Comparison of ENCODE assay signal across 1 cellular context in genomic region chr11:108008656-108009496, GRCh38.
TF ChIP-seq lines count a peak whose summit lies in the region.

Gene CUL5 (plus strand): TSS chr11:108008898. CDS start chr11:108009349, 451 bp downstream.

TF ChIP-seq in A549, 52 proteins besides CTCF, POLR2A, EP300 and RAD21 (continued from another document):
- TF ChIP-seq USF2 (IDR thresholded peaks at IDR 0.05) (peak; percentile 95), ZFP36 (IDR thresholded peaks at IDR 0.05; ENCODE audit: borderline replicate concordance, partially characterized antibody) (no peak), E2F6 (IDR thresholded peaks at IDR 0.05; ENCODE audit: borderline replicate concordance, low read depth) (no peak), BCL3 (IDR thresholded peaks at IDR 0.05) (0 out of 3 replicates have a peak, but pooled peaks have one; percentile 44), HOXA7 (CRISPR knock-in tag; IDR thresholded peaks at IDR 0.05) (no peak), HEYL (CRISPR knock-in tag; IDR thresholded peaks at IDR 0.05) (0 out of 2 replicates have a peak, but pooled peaks have one; percentile 26), ZC3H11A (IDR thresholded peaks at IDR 0.05) (no peak), PHF8 (IDR thresholded peaks at IDR 0.05; ENCODE audit: borderline replicate concordance, low read depth) (peak; percentile 100), SREBF2 (IDR thresholded peaks at IDR 0.05) (no peak), KDM5A (IDR thresholded peaks at IDR 0.05) (no peak; the same call in 1 of the 2 replicates), CBX8 (IDR thresholded peaks at IDR 0.05) (peak; percentile 59; the same call in 1 of the 2 replicates), EHF (CRISPR knock-in tag; IDR thresholded peaks at IDR 0.05) (no peak), CBX2 (IDR thresholded peaks at IDR 0.05; ENCODE audit: borderline replicate concordance, low read depth) (no peak), HMGXB4 (CRISPR knock-in tag; IDR thresholded peaks at IDR 0.05; ENCODE audit: borderline replicate concordance) (peak; percentile 84; the same call in 1 of the 2 replicates), FOXS1 (CRISPR knock-in tag; IDR thresholded peaks at IDR 0.05) (no peak), NR3C1 (IDR thresholded peaks at IDR 0.05) (no peak), CEBPB (IDR thresholded peaks at IDR 0.05) (no peak), NFE2L2 (conservative IDR thresholded peaks at IDR 0.05; ENCODE audit: low read length) (no peak)
TF ChIP-seq in A549: peak in this region for 15.
